In the genomic region with DNA sequence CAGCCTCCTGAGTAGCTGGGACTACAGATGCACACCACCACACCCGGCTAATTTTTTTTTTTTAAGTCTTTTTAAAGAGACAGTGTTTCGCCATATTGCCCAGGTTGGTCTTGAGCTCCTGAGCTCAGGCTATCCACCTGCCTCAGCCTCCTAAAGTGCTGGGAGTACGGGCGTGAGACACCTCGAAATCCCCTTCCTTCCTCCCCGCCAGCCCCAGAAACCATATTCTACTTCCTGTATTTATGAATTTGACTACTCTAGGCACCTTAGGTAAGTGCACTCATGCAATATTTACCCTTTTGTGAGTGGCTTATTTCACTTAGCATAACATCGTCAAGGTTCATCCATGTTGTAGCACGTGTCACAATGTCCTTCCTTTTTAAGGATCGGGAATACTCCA, we compare ENCODE assay signal across 18 cellular contexts. TPM values are rescaled to one million over a fixed set of nuclear protein-coding genes. Genes with fewer than 3 reads are reported as not detected.
DNase-seq lines count a peak whose midpoint lies in the region; ATAC-seq, FAIRE-seq and TF ChIP-seq lines count a peak whose summit lies in the region.
"Had no signal": no experiment of that assay in that cellular context is flagged by ENCODE, and none has a peak within 500 bp of the region (broad histone marks: within the 10 kb centered on the region; RNA-seq: fewer than 3 reads in every experiment).

No MANE protein-coding gene starts in this region.

- TF ChIP-seq POLR2A in GM12892 (IDR thresholded peaks at IDR 0.05; ENCODE audit: low read depth, low read length) = no peak

- H3K4me1 ChIP-seq in psoas muscle = no peaks in the 10 kb centered on the region
- H3K4me1 ChIP-seq: A549, testis had no signal

- no peak overlapping the region for H3K4me3 Mint-ChIP-seq in activated CD8-positive, alpha-beta T cell treated with anti-CD3 and anti-CD28 coated beads for 36 hours
- no peak overlapping the region for H3K4me3 Mint-ChIP-seq in HFFc6
- H3K4me3 Mint-ChIP-seq: activated CD4-positive, alpha-beta T cell treated with anti-CD3 and anti-CD28 coated beads for 36 hours; nephron progenitor cell had no signal

- WGBS in psoas muscle, 3 donors = 71 to 74% (median 71%) methylated on average over 9 of the region's 9 CpGs

- TF ChIP-seq CTCF in activated CD8-positive, alpha-beta T cell treated with anti-CD3 and anti-CD28 coated beads for 36 hours (IDR thresholded peaks at IDR 0.05) = no peak
- TF ChIP-seq CTCF in HFFc6 (IDR thresholded peaks at IDR 0.05) = no peak
- TF ChIP-seq CTCF in psoas muscle (IDR thresholded peaks at IDR 0.05) = no peak

- intact Hi-C loops in activated CD8-positive, alpha-beta T cell treated with anti-CD3 and anti-CD28 coated beads for 36 hours (cut with micrococcal nuclease) = no loop called here
- intact Hi-C loops in posterior vena cava (cut with DNase I) = no loop called here
- intact Hi-C loops in psoas muscle (cut with DNase I) = no loop called here

- peaks cover 9% of the 10 kb centered on the region for H3K36me3 Mint-ChIP-seq in activated CD8-positive, alpha-beta T cell treated with anti-CD3 and anti-CD28 coated beads for 36 hours (ENCODE audit: low read depth)
- no peaks in the 10 kb centered on the region for H3K36me3 Mint-ChIP-seq in HFFc6 (ENCODE audit: low read depth)

- peaks cover 0 to 14% (median 1%) of the 10 kb centered on the region in 3 donors for H3K27me3 ChIP-seq in psoas muscle (ENCODE audit: insufficient read depth in 3 of 3, low read length in 2 of 3)
- H3K27me3 ChIP-seq: testis had no signal

- H3K36me3 ChIP-seq in psoas muscle (ENCODE audit: insufficient read depth in 1 of 2, low read depth in 1 of 2) = no peaks in the 10 kb centered on the region

- DNase-seq in SKM-1 treated with dmso at 0.1 percent for 144 hours (lab: John Stamatoyannopoulos, UW; ENCODE audit: unreplicated experiment) (peak; percentile 7), SKM-1 (lab: John Stamatoyannopoulos, UW; ENCODE audit: unreplicated experiment) (no peak), GM12892 (ENCODE audit: insufficient read length) (no peak), posterior vena cava (ENCODE audit: low spot score) (peak; percentile 19), HFFc6 (no peak), psoas muscle (no peak)
- DNase-seq in activated CD8-positive, alpha-beta T cell treated with anti-CD3 and anti-CD28 coated beads for 36 hours = no peak
- DNase-seq: activated CD4-positive, alpha-beta T cell treated with anti-CD3 and anti-CD28 coated beads for 36 hours; dermis blood vessel endothelial cell; glutamatergic neuron; mesenchymal stem cell; NCI-H1105 treated with DMSO at 0.1 percent for 48 hours; NCI-H2227 treated with DMSO at 0.1 percent for 48 hours; nephron progenitor cell; testis had no signal

- H3K27ac ChIP-seq in psoas muscle = no peak overlapping the region
- H3K27ac ChIP-seq: A549, testis had no signal

- H3K4me3 ChIP-seq in psoas muscle = no peak overlapping the region
- H3K4me3 ChIP-seq: A549, testis had no signal

- CTCF ChIA-PET in activated CD8-positive, alpha-beta T cell treated with anti-CD3 and anti-CD28 coated beads for 36 hours (lab: Charles Lee) = interaction anchor here (0.6 kb wide), 1 partner anchor 59 kb away, joined by 3 read pairs; no protein-coding TSS in a partner anchor

- POLR2A ChIA-PET in activated CD8-positive, alpha-beta T cell treated with anti-CD3 and anti-CD28 coated beads for 36 hours (lab: Charles Lee) = interaction anchor here (0.8 to 2.1 kb wide), 2 partner anchors 12 to 34 kb away, joined by 4 to 5 read pairs; no protein-coding TSS in a partner anchor

- no peak overlapping the region for H3K27ac Mint-ChIP-seq in activated CD8-positive, alpha-beta T cell treated with anti-CD3 and anti-CD28 coated beads for 36 hours
- no peak overlapping the region for H3K27ac Mint-ChIP-seq in HFFc6
- H3K27ac Mint-ChIP-seq: activated CD4-positive, alpha-beta T cell treated with anti-CD3 and anti-CD28 coated beads for 36 hours; nephron progenitor cell had no signal

- no peaks in the 10 kb centered on the region for H3K9me3 Mint-ChIP-seq in activated CD8-positive, alpha-beta T cell treated with anti-CD3 and anti-CD28 coated beads for 36 hours
- no peaks in the 10 kb centered on the region for H3K9me3 Mint-ChIP-seq in HFFc6
- H3K9me3 Mint-ChIP-seq: nephron progenitor cell had no signal

- H3K9me3 ChIP-seq in psoas muscle = no peaks in the 10 kb centered on the region
- H3K9me3 ChIP-seq: A549, testis had no signal

- peak; percentile 48 for FAIRE-seq in GM12892 (lab: Jason Lieb, UNC)
- FAIRE-seq: A549 had no signal

- H3K4me1 Mint-ChIP-seq in activated CD8-positive, alpha-beta T cell treated with anti-CD3 and anti-CD28 coated beads for 36 hours (ENCODE audit: low read depth) = peaks cover 8% of the 10 kb centered on the region
- H3K4me1 Mint-ChIP-seq in HFFc6 (ENCODE audit: low read depth) = no peaks in the 10 kb centered on the region

- no peaks in the 10 kb centered on the region for H3K27me3 Mint-ChIP-seq in activated CD8-positive, alpha-beta T cell treated with anti-CD3 and anti-CD28 coated beads for 36 hours
- H3K27me3 Mint-ChIP-seq in HFFc6 (ENCODE audit: insufficient read depth) = peaks cover 2% of the 10 kb centered on the region; the same call in 1 of the 2 replicates
- H3K27me3 Mint-ChIP-seq: activated CD4-positive, alpha-beta T cell treated with anti-CD3 and anti-CD28 coated beads for 36 hours had no signal

- peak; percentile 37 for ATAC-seq in activated CD8-positive, alpha-beta T cell treated with anti-CD3 and anti-CD28 coated beads for 36 hours
- no peak for ATAC-seq in GM18519 (IDR thresholded peaks at IDR 0.05; ENCODE audit: low FRiP score, unreplicated experiment)
- no peak for ATAC-seq in psoas muscle
- ATAC-seq: A549; activated CD4-positive, alpha-beta T cell treated with anti-CD3 and anti-CD28 coated beads for 36 hours; esophagus mucosa had no signal

RNA-seq across cellular contexts. Expression of gene LRP8, which starts 6.9 kb away (rescaled TPM):
- polyA plus RNA-seq in GM12892 (2012; ENCODE audit: missing spikeins) = 16.3 TPM
- total RNA-seq in activated CD8-positive, alpha-beta T cell treated with anti-CD3 and anti-CD28 coated beads for 36 hours = 10 to 100 TPM; 39.9 to 41.6 TPM
- total RNA-seq in posterior vena cava (1 to 10 TPM; 5.7 to 7.2 TPM), psoas muscle (1 to 10 TPM in 2 of 4 donors, under 1 TPM in 2; 0.79 to 2.4 (median 1.1) TPM)
- 10 to 100 TPM in 5 of 6 experiments, 1 to 10 TPM in 1; 7.2 to 14.9 (median 13.0) TPM for total RNA-seq in HFFc6 (2021; fragmentation: NEBNext Ultra II Directional; extraction: Animal tissue kit (Norgen Biotek cat#: 25700))
- polyA plus RNA-seq in psoas muscle = 1 to 10 TPM in 1 of 3 donors, under 1 TPM in 2; 0.17 to 1.2 (median 0.94) TPM

Comparison
In these comparisons a context has a peak if more than half of its experiments do, and no peak if none do; other contexts are left out.
1. DNase-seq: peak in SKM-1 treated with dmso at 0.1 percent for 144 hours (single experiment) and posterior vena cava (single experiment); none in SKM-1 (single experiment), GM12892 (single experiment), activated CD8-positive, alpha-beta T cell treated with anti-CD3 and anti-CD28 coated beads for 36 hours (single experiment), HFFc6 (single experiment) and psoas muscle (0 of 2).